ENCODE assay signal across 24 cellular contexts in the genomic region with DNA sequence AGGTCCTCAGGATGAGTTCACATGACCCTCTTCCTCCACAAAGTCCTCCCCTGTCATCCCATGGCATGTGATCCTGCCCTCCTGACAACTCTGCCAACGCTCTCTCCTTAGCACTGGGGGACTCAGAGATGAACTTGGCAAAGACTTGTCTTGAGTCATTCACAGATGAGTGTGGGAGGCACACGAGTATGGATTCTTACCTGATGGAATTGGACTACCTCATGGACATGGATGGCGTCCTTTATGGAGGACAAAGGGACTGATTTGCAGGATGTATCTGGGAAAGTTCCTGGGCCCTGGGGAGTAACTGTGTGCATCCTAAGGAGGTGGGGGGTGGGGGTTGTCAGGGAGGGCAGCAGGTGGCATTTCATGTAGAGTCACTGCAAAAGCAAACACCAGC. TPM values are rescaled to one million over a fixed set of nuclear protein-coding genes. Genes with fewer than 3 reads are reported as not detected.
"Had no signal": no experiment of that assay in that cellular context is flagged by ENCODE, and none has a peak within 500 bp of the region (broad histone marks: within the 10 kb centered on the region; RNA-seq: fewer than 3 reads in every experiment).

No MANE protein-coding gene starts in this region.

- H3K36me3 ChIP-seq: colonic mucosa, esophagus squamous epithelium, gastrocnemius medialis, heart left ventricle, heart right ventricle had no signal

- H3K9me3 Mint-ChIP-seq: effector memory CD8-positive, alpha-beta T cell had no signal

- H3K4me3 ChIP-seq: colonic mucosa, coronary artery, dorsolateral prefrontal cortex, esophagus squamous epithelium, gastrocnemius medialis, heart left ventricle, heart right ventricle, hepatocyte had no signal

- H3K27me3 Mint-ChIP-seq: dendritic cell treated with granulocyte-macrophage colony-stimulating factor and Interleukin-4, amounts not matched to agents 40 ng/mL and 50 ng/mL, for 4 days had no signal

- ATAC-seq: effector memory CD8-positive, alpha-beta T cell; esophagus mucosa; foreskin keratinocyte; gastrocnemius medialis; heart left ventricle; heart right ventricle had no signal

- H3K4me3 Mint-ChIP-seq: dendritic cell treated with granulocyte-macrophage colony-stimulating factor and Interleukin-4, amounts not matched to agents 40 ng/mL and 50 ng/mL, for 4 days; effector memory CD8-positive, alpha-beta T cell had no signal

- H3K27ac ChIP-seq: colonic mucosa, coronary artery, dorsolateral prefrontal cortex, epithelial cell of prostate, esophagus squamous epithelium, foreskin keratinocyte, gastrocnemius medialis, heart left ventricle, heart right ventricle, hepatocyte had no signal

- DNase-seq: colonic mucosa; cortex of kidney; dermis blood vessel endothelial cell; dorsolateral prefrontal cortex; effector CD4-positive, alpha-beta T cell; effector CD8-positive, alpha-beta T cell; effector memory CD4-positive, alpha-beta T cell; effector memory CD8-positive, alpha-beta T cell; erythroblast; esophagus squamous epithelium; foreskin fibroblast; foreskin keratinocyte; foreskin melanocyte; gastrocnemius medialis; glutamatergic neuron; head of caudate nucleus; heart left ventricle; heart right ventricle had no signal

- H3K4me1 ChIP-seq: colonic mucosa, esophagus squamous epithelium, foreskin keratinocyte, gastrocnemius medialis, heart left ventricle, heart right ventricle had no signal

- H3K27ac Mint-ChIP-seq: dendritic cell treated with granulocyte-macrophage colony-stimulating factor and Interleukin-4, amounts not matched to agents 40 ng/mL and 50 ng/mL, for 4 days; effector memory CD8-positive, alpha-beta T cell had no signal

- H3K9me3 ChIP-seq: colonic mucosa, gastrocnemius medialis, heart right ventricle had no signal

- H3K27me3 ChIP-seq: colonic mucosa, dorsolateral prefrontal cortex, esophagus squamous epithelium, gastrocnemius medialis, heart left ventricle, hepatocyte had no signal

RNA-seq across cellular contexts. Expression of gene TF, which starts 46.3 kb away (rescaled TPM):
- total RNA-seq: fibroblast of villous mesenchyme had no signal
